ENCODE assay signal across 9 cellular contexts in genomic region chr19:38579304-38579703, GRCh38. TPM values are rescaled to one million over a fixed set of nuclear protein-coding genes. Genes with fewer than 3 reads are reported as not detected.
DNase-seq lines count a peak whose midpoint lies in the region; ATAC-seq, FAIRE-seq and TF ChIP-seq lines count a peak whose summit lies in the region.
"Not testable (repeated sequence)": the region's sequence is repeated elsewhere in the genome, so short reads cannot be mapped to it uniquely, and the experiment has no call there.
"Had no signal": no experiment of that assay in that cellular context is flagged by ENCODE, and none has a peak within 500 bp of the region (broad histone marks: within the 10 kb centered on the region; RNA-seq: fewer than 3 reads in every experiment).

No MANE protein-coding gene starts in this region.

- peaks cover 20% of the 10 kb centered on the region for H3K4me1 Mint-ChIP-seq in activated CD8-positive, alpha-beta T cell treated with anti-CD3 and anti-CD28 coated beads, Interleukin-2, amount 10 ng/mL, durations not matched to agents 7 days and 5 days (ENCODE audit: low read depth)

- dilution Hi-C loops in keratinocyte (cut with MboI; ENCODE audit: extremely low pct_ligation_motif_present, low sequenced_read_pairs) = not testable (repeated sequence)

- H3K23ac ChIP-seq in trophoblast cell (ENCODE audit: low read length) = not testable (repeated sequence)

- not testable (repeated sequence) for H3K36me3 Mint-ChIP-seq in activated CD8-positive, alpha-beta T cell treated with anti-CD3 and anti-CD28 coated beads, Interleukin-2, amount 10 ng/mL, durations not matched to agents 7 days and 5 days (ENCODE audit: low read depth)

- H3K4ac ChIP-seq in trophoblast cell (ENCODE audit: low read depth, low read length) = not testable (repeated sequence)

- H3K9me3 Mint-ChIP-seq in activated CD8-positive, alpha-beta T cell treated with anti-CD3 and anti-CD28 coated beads, Interleukin-2, amount 10 ng/mL, durations not matched to agents 7 days and 5 days (ENCODE audit: insufficient read depth) = not testable (repeated sequence)

- CTCF ChIA-PET in PC-9 (lab: Charles Lee) = interaction anchor here (0.5 to 1.0 kb wide), 5 partner anchors 40 to 907 kb away, joined by 3 to 16 read pairs (median 6); partner anchors contain the start of gene EIF3K
- CTCF ChIA-PET in activated CD8-positive, alpha-beta T cell treated with anti-CD3 and anti-CD28 coated beads, Interleukin-2, amount 10 ng/mL, durations not matched to agents 7 days and 5 days (lab: Charles Lee) = interaction anchor here (0.7 kb wide), 1 partner anchor 58 kb away, joined by 3 read pairs; no protein-coding TSS in a partner anchor

- not testable (repeated sequence) for H3F3A ChIP-seq in PC-9 (ENCODE audit: insufficient read depth, low read depth)

- not testable (repeated sequence) for H4K12ac ChIP-seq in trophoblast cell (ENCODE audit: low read depth, low read length)

- H3K4me1 ChIP-seq in PC-9 (replicated peaks; ENCODE audit: insufficient read depth); keratinocyte (ENCODE audit: control insufficient read depth, extremely low read depth, insufficient read depth, low read length); trophoblast cell (ENCODE audit: control insufficient read depth in 1 of 2, insufficient read depth in 2 of 2, low read length in 2 of 2): not testable (repeated sequence)

- not testable (repeated sequence) for H3K4me3 Mint-ChIP-seq in activated CD8-positive, alpha-beta T cell treated with anti-CD3 and anti-CD28 coated beads, Interleukin-2, amount 10 ng/mL, durations not matched to agents 7 days and 5 days

- H3K79me2 ChIP-seq in PC-9 (ENCODE audit: low read depth); keratinocyte (ENCODE audit: control insufficient read depth, insufficient read depth, low read length); trophoblast cell (ENCODE audit: control insufficient read depth, insufficient read depth, low read length, poor library complexity): not testable (repeated sequence)

- WGBS in trophoblast cell (ENCODE audit: extremely low coverage, insufficient coverage, insufficient read length) = no CpG with 5 or more reads among the region's 6 CpGs

- not testable (repeated sequence) for H3K9me2 ChIP-seq in PC-9 (ENCODE audit: insufficient read depth)

- POLR2A ChIA-PET in PC-9 (lab: Charles Lee; ENCODE audit: unreplicated experiment) = interaction anchor here (0.6 to 0.7 kb wide), 8 partner anchors 10 to 1678 kb away, joined by 3 to 30 read pairs (median 6); partner anchors contain the start of gene NFKBIB
- POLR2A ChIA-PET in activated CD8-positive, alpha-beta T cell treated with anti-CD3 and anti-CD28 coated beads, Interleukin-2, amount 10 ng/mL, durations not matched to agents 7 days and 5 days (lab: Charles Lee) = interaction anchor here (1.0 kb wide), 1 partner anchor 10 kb away, joined by 5 read pairs; no protein-coding TSS in a partner anchor

- not testable (repeated sequence) for H3K9me1 ChIP-seq in keratinocyte (ENCODE audit: control insufficient read depth, extremely low read depth, insufficient read depth, low read length)

- H3K27me3 Mint-ChIP-seq in activated CD8-positive, alpha-beta T cell treated with anti-CD3 and anti-CD28 coated beads, Interleukin-2, amount 10 ng/mL, durations not matched to agents 7 days and 5 days (ENCODE audit: low read depth) = not testable (repeated sequence)

- H3K4me3 ChIP-seq in PC-9; bronchial epithelial cell (ENCODE audit: low read depth, low read length); keratinocyte (ENCODE audit: control insufficient read depth in 2 of 3, extremely low read depth in 1 of 3, insufficient read depth in 2 of 3, low read depth in 1 of 3, low read length in 3 of 3); trophoblast cell (ENCODE audit: low read depth, low read length): not testable (repeated sequence)

- not testable (repeated sequence) for TF ChIP-seq CTCF in PC-9 (conservative IDR thresholded peaks at IDR 0.05); bronchial epithelial cell (IDR thresholded peaks at IDR 0.05; ENCODE audit: insufficient read depth, low read length, severe bottlenecking); keratinocyte (optimal IDR thresholded peaks at IDR 0.05 in 1 of 3, IDR thresholded peaks at IDR 0.05 in 1 of 3, conservative IDR thresholded peaks at IDR 0.05 in 1 of 3; ENCODE audit: extremely low read depth in 1 of 3, insufficient read depth in 2 of 3, low read length in 3 of 3)

- intact Hi-C loops in PC-9 (cut with micrococcal nuclease; ENCODE audit: unreplicated experiment) = not testable (repeated sequence)

- peak; percentile 55 for ATAC-seq in activated CD8-positive, alpha-beta T cell treated with anti-CD3 and anti-CD28 coated beads, Interleukin-2, amount 10 ng/mL, durations not matched to agents 7 days and 5 days

- H3K36me3 ChIP-seq in PC-9 (ENCODE audit: low read depth); bronchial epithelial cell (ENCODE audit: control insufficient read depth, insufficient read depth, low read length); keratinocyte (ENCODE audit: control insufficient read depth in 2 of 2, extremely low read depth in 1 of 2, insufficient read depth in 2 of 2, low read length in 2 of 2); trophoblast cell (ENCODE audit: control insufficient read depth in 1 of 2, insufficient read depth in 2 of 2, low read length in 2 of 2): not testable (repeated sequence)

- not testable (repeated sequence) for H3K27ac Mint-ChIP-seq in activated CD8-positive, alpha-beta T cell treated with anti-CD3 and anti-CD28 coated beads, Interleukin-2, amount 10 ng/mL, durations not matched to agents 7 days and 5 days

- not testable (repeated sequence) for BruUV-seq in PC-9 (replicated peaks; lab: Mats Ljungman, UMichigan)

- H3K14ac ChIP-seq in trophoblast cell (ENCODE audit: low read length) = not testable (repeated sequence)

- not testable (repeated sequence) for H2AFZ ChIP-seq in PC-9; keratinocyte (ENCODE audit: control insufficient read depth, low read length); trophoblast cell (ENCODE audit: insufficient read depth, low read length, poor library complexity)

- H3K27me3 ChIP-seq in PC-9 (ENCODE audit: insufficient read depth, low read depth); bronchial epithelial cell (ENCODE audit: control insufficient read depth, insufficient read depth, low read length); keratinocyte (ENCODE audit: control insufficient read depth, extremely low read depth, insufficient read depth, low read length); trophoblast cell (ENCODE audit: insufficient read depth, low read length): not testable (repeated sequence)

- not testable (repeated sequence) for H4K91ac ChIP-seq in trophoblast cell (ENCODE audit: low read depth, low read length)

- H3K9ac ChIP-seq in keratinocyte (ENCODE audit: control insufficient read depth, extremely low read depth, insufficient read depth, low read length); trophoblast cell (ENCODE audit: low read length): not testable (repeated sequence)

- H2BK120ac ChIP-seq in trophoblast cell (ENCODE audit: insufficient read depth, low read length, poor library complexity) = not testable (repeated sequence)

- H2BK5ac ChIP-seq in trophoblast cell (ENCODE audit: low read depth, low read length, poor library complexity) = not testable (repeated sequence)

- H3K4me2 ChIP-seq in PC-9; keratinocyte (ENCODE audit: control insufficient read depth, extremely low read depth, insufficient read depth, low read depth, low read length); trophoblast cell (ENCODE audit: low read length): not testable (repeated sequence)

- not testable (repeated sequence) for FAIRE-seq in bronchial epithelial cell (lab: Jason Lieb, UNC); keratinocyte (lab: Jason Lieb, UNC)

- H3K9me3 ChIP-seq in PC-9 (ENCODE audit: insufficient read depth, low read depth); keratinocyte (ENCODE audit: control insufficient read depth, low read depth, low read length); trophoblast cell (ENCODE audit: insufficient read depth, low read depth, low read length): not testable (repeated sequence)

- not testable (repeated sequence) for H2AK5ac ChIP-seq in trophoblast cell (ENCODE audit: low read length)

- not testable (repeated sequence) for H3K27ac ChIP-seq in PC-9; keratinocyte (ENCODE audit: control insufficient read depth, insufficient read depth, low read length); trophoblast cell (ENCODE audit: low read depth, low read length)

- DNase-seq in DMS79 treated with DMSO at 0.1 percent for 48 hours (lab: John Stamatoyannopoulos, UW) (peak; percentile 18), NCI-H2029 (lab: John Stamatoyannopoulos, UW) (peak; percentile 14), PC-9 (peak; percentile 84 to 92), bronchial epithelial cell (ENCODE audit: low read depth) (peak; percentile 88), keratinocyte (ENCODE audit: low read depth, low spot score) (peak; percentile 62), trophoblast cell (peak; percentile 50 to 68)
- not testable (repeated sequence) for DNase-seq in activated CD8-positive, alpha-beta T cell treated with anti-CD3 and anti-CD28 coated beads, Interleukin-2, amount 10 ng/mL, durations not matched to agents 7 days and 5 days

- H2BK12ac ChIP-seq in trophoblast cell (ENCODE audit: low read length) = not testable (repeated sequence)

- not testable (repeated sequence) for H4K20me1 ChIP-seq in PC-9 (ENCODE audit: insufficient read depth); keratinocyte (ENCODE audit: control insufficient read depth, extremely low read depth, insufficient read depth, low read length)

- not testable (repeated sequence) for H4K8ac ChIP-seq in trophoblast cell (ENCODE audit: low read depth, low read length)

- not testable (repeated sequence) for H3K79me1 ChIP-seq in trophoblast cell (ENCODE audit: low read length)

- not testable (repeated sequence) for H3K18ac ChIP-seq in trophoblast cell (ENCODE audit: low read length)

RNA-seq across cellular contexts. Expression of gene MAP4K1, which starts 38.4 kb away (rescaled TPM):
- total RNA-seq in PC-9 (2021) (3.5 and 6.8 TPM in 2 replicates), bronchial epithelial cell (not detected in 2 replicates)
- total RNA-seq in activated CD8-positive, alpha-beta T cell treated with anti-CD3 and anti-CD28 coated beads, Interleukin-2, amount 10 ng/mL, durations not matched to agents 7 days and 5 days = 100 to 1,000 TPM; 259 to 269 TPM
- polyA plus RNA-seq in keratinocyte = 0.22 to 0.25 TPM in 2 of 3 replicates, not detected in the other
- not detected for polyA plus RNA-seq in keratinocyte (2011; ENCODE audit: low read depth)
- polyA plus RNA-seq in keratinocyte (2011; cell fraction: cytosol; rRNA removed) = 0.06 TPM in 1 of 2 replicates, not detected in the other
- 0.52 and 0.60 TPM in 2 replicates for polyA plus RNA-seq in keratinocyte (2011; cell fraction: nucleus; rRNA removed)
- polyA plus RNA-seq in keratinocyte (2012; ENCODE audit: low replicate concordance) = 0.23 and 0.81 TPM in 2 replicates
- polyA minus RNA-seq in keratinocyte = not detected in 3 replicates
- not detected for polyA minus RNA-seq in keratinocyte (2011; cell fraction: cytosol; rRNA and poly(A)+ RNA removed)
- not detected in 2 replicates for polyA minus RNA-seq in keratinocyte (2011; cell fraction: nucleus; rRNA and poly(A)+ RNA removed)
- 0.56 and 0.72 TPM in 2 replicates for polyA plus RNA-seq in trophoblast cell (2013)
- total RNA-seq: RPMI7951, SJSA1 had no signal

RNA-seq across cellular contexts. Expression of gene EIF3K, which starts 39.7 kb away (rescaled TPM):
- total RNA-seq in PC-9 (2021) (230 and 292 TPM in 2 replicates), bronchial epithelial cell (262 and 374 TPM in 2 replicates)
- 100 to 1,000 TPM; 325 to 352 TPM for total RNA-seq in activated CD8-positive, alpha-beta T cell treated with anti-CD3 and anti-CD28 coated beads, Interleukin-2, amount 10 ng/mL, durations not matched to agents 7 days and 5 days
- polyA plus RNA-seq in keratinocyte = 240 to 304 TPM (median 260 TPM) in 3 replicates
- 262 TPM for polyA plus RNA-seq in keratinocyte (2011; ENCODE audit: low read depth)
- 399 and 557 TPM in 2 replicates for polyA plus RNA-seq in keratinocyte (2011; cell fraction: cytosol; rRNA removed)
- 275 and 357 TPM in 2 replicates for polyA plus RNA-seq in keratinocyte (2011; cell fraction: nucleus; rRNA removed)
- polyA plus RNA-seq in keratinocyte (2012; ENCODE audit: low replicate concordance) = 276 and 339 TPM in 2 replicates
- polyA minus RNA-seq in keratinocyte = 344 to 553 TPM (median 352 TPM) in 3 replicates
- polyA minus RNA-seq in keratinocyte (2011; cell fraction: cytosol; rRNA and poly(A)+ RNA removed) = 270 TPM
- polyA minus RNA-seq in keratinocyte (2011; cell fraction: nucleus; rRNA and poly(A)+ RNA removed) = 60.8 and 84.1 TPM in 2 replicates
- polyA plus RNA-seq in trophoblast cell (2013) = 205 and 214 TPM in 2 replicates

Comparison
In these comparisons a context has a peak if more than half of its experiments do, and no peak if none do; other contexts are left out.
1. RNA of gene MAP4K1, which starts 38.4 kb away (total RNA-seq): 259 to 269 TPM in activated CD8-positive, alpha-beta T cell treated with anti-CD3 and anti-CD28 coated beads, Interleukin-2, amount 10 ng/mL, durations not matched to agents 7 days and 5 days; 3.5 to 6.8 TPM in PC-9 and not detected in bronchial epithelial cell; every median in the first group is over 10 times any median in the second.